25 cellular contexts compared by ENCODE assay signal in the genomic region with DNA sequence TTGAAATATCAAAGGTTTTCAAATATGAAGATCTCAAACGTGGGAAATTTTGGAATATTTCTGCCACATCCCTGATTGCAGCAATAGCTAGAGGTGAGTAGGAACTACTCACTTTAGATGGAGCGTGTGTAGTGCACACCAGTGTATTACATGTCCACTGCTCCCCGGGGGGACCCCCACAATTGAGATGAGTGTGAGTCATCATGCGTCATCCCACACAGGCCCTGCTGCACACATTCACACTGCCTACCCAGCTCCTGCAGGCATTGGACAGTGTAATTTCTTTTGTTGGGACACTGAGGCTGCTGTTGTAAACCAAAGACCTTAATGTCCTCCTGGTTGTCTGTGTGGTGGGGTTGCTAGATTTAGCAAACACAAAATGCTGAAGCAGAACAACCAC.
A peak's percentile ranks its signal among the peaks of the same experiment; 100 is the strongest.
DNase-seq lines count a peak whose midpoint lies in the region; ATAC-seq and TF ChIP-seq lines count a peak whose summit lies in the region.
"Had no signal": no experiment of that assay in that cellular context is flagged by ENCODE, and none has a peak within 500 bp of the region (broad histone marks: within the 10 kb centered on the region; RNA-seq: fewer than 3 reads in every experiment).

No MANE protein-coding gene starts in this region.

- H3K9me2 ChIP-seq in SK-N-SH, result no peaks in the 10 kb centered on the region

- H3K4me3 Mint-ChIP-seq in endodermal cell, result no peak overlapping the region
- H3K4me3 Mint-ChIP-seq: activated naive CD8-positive, alpha-beta T cell treated with anti-CD3 and anti-CD28 coated beads, Interleukin-2, amount 10 ng/mL, durations not matched to agents 7 days and 5 days; activated T-helper 1 cell treated with anti-CD3 and anti-CD28 coated beads, Interleukin-12 subunit alpha, Interleukin-12 subunit beta, Interleukin-2, Interleukin-4 antibody, amounts not matched to agents 30 ng/mL and 10 ng/mL and 1 ng/mL, durations not matched to agents 14 hours and 24 hours and 36 hours; mesothelial cell of epicardium; nephron progenitor cell had no signal

- H3K9me3 ChIP-seq in SK-N-SH, result 0 out of 2 replicates have a peak, but pooled peaks cover 8% of the 10 kb centered on the region
- H3K9me3 ChIP-seq in endodermal cell (ENCODE audit: control insufficient read depth, low read length), result peaks cover 10% of the 10 kb centered on the region
- H3K9me3 ChIP-seq: prostate gland had no signal

- POLR2A ChIA-PET in SK-N-SH (lab: Yijun Ruan, JAX), result no interaction called here

- no peak for ATAC-seq in GM21528 (IDR thresholded peaks at IDR 0.05; ENCODE audit: low FRiP score, unreplicated experiment)
- ATAC-seq: left colon had no signal

- TF ChIP-seq RAD21 in SK-N-SH (IDR thresholded peaks at IDR 0.05; ENCODE audit: low read length), result no peak

- TF ChIP-seq EP300 in SK-N-SH (IDR thresholded peaks at IDR 0.05; ENCODE audit: borderline replicate concordance in 1 of 2, low read depth in 1 of 2, low read length in 1 of 2), result no peak

- H3K27me3 Mint-ChIP-seq in endodermal cell (ENCODE audit: insufficient read depth), result no peaks in the 10 kb centered on the region

- TF ChIP-seq CTCF in SK-N-SH (IDR thresholded peaks at IDR 0.05), result no peak
- no peak for TF ChIP-seq CTCF in fibroblast of the aortic adventitia (IDR thresholded peaks at IDR 0.05; ENCODE audit: insufficient read depth, low read length)
- TF ChIP-seq CTCF in endodermal cell (conservative IDR thresholded peaks at IDR 0.05), result no peak

- DNase-seq in A172 (ENCODE audit: low spot score), result peak; percentile 62
- DNase-seq in EL, result peak; percentile 52
- DNase-seq in SK-N-SH, result no peak
- DNase-seq in fibroblast of the aortic adventitia (ENCODE audit: low read depth), result peak; percentile 70
- no peak for DNase-seq in endodermal cell
- DNase-seq in GDM1 (lab: John Stamatoyannopoulos, UW), result no peak
- DNase-seq in NCI-H2081 (lab: John Stamatoyannopoulos, UW), result no peak
- DNase-seq: activated naive CD8-positive, alpha-beta T cell treated with anti-CD3 and anti-CD28 coated beads, Interleukin-2, amount 10 ng/mL, durations not matched to agents 7 days and 5 days; dermis blood vessel endothelial cell; DND-41; Karpas-422; left colon; NCI-H1105 treated with DMSO at 0.1 percent for 48 hours; NCI-H2107; NCI-H524 treated with DMSO at 0.1 percent for 48 hours; nephron progenitor cell; SIG-M5; WERI-Rb-1 had no signal

- no peak overlapping the region for H3K27ac Mint-ChIP-seq in endodermal cell
- H3K27ac Mint-ChIP-seq: activated naive CD8-positive, alpha-beta T cell treated with anti-CD3 and anti-CD28 coated beads, Interleukin-2, amount 10 ng/mL, durations not matched to agents 7 days and 5 days; activated T-helper 1 cell treated with anti-CD3 and anti-CD28 coated beads, Interleukin-12 subunit alpha, Interleukin-12 subunit beta, Interleukin-2, Interleukin-4 antibody, amounts not matched to agents 30 ng/mL and 10 ng/mL and 1 ng/mL, durations not matched to agents 14 hours and 24 hours and 36 hours; mesothelial cell of epicardium; nephron progenitor cell had no signal

- H3K4me3 ChIP-seq in SK-N-SH (ENCODE audit: low read depth in 2 of 2, low read length in 1 of 2) (no peak overlapping the region), fibroblast of the aortic adventitia (ENCODE audit: low read depth, low read length) (no peak overlapping the region), endodermal cell (ENCODE audit: low read length) (no peak overlapping the region)
- H3K4me3 ChIP-seq: cardiac muscle cell, prostate gland, skin epidermis, thoracic aorta had no signal

- 62% methylated on average over 3 of the region's 4 CpGs for WGBS in SK-N-SH (ENCODE audit: low lambda C conversion rate)
- WGBS in endodermal cell (ENCODE audit: insufficient coverage in 1 of 2, insufficient read length in 1 of 2), 2 experiments, result 86 to 88% methylated on average over 4 of the region's 4 CpGs

- H3K4me2 ChIP-seq in SK-N-SH, result no peak overlapping the region

- no peak overlapping the region for H3K9ac ChIP-seq in SK-N-SH
- no peak overlapping the region for H3K9ac ChIP-seq in endodermal cell (ENCODE audit: extremely low read depth, low read length, poor library complexity, severe bottlenecking)

- no peaks in the 10 kb centered on the region for H3K36me3 Mint-ChIP-seq in endodermal cell (ENCODE audit: low read depth)
- H3K36me3 Mint-ChIP-seq: activated naive CD8-positive, alpha-beta T cell treated with anti-CD3 and anti-CD28 coated beads, Interleukin-2, amount 10 ng/mL, durations not matched to agents 7 days and 5 days had no signal

- H4K20me1 ChIP-seq in SK-N-SH (ENCODE audit: insufficient read depth), result no peaks in the 10 kb centered on the region

- no peaks in the 10 kb centered on the region for H3K4me1 Mint-ChIP-seq in endodermal cell

- no peaks in the 10 kb centered on the region for H3K79me2 ChIP-seq in SK-N-SH (ENCODE audit: insufficient read depth)

- H3K27me3 ChIP-seq in SK-N-SH (ENCODE audit: insufficient read depth), result no peaks in the 10 kb centered on the region
- no peaks in the 10 kb centered on the region for H3K27me3 ChIP-seq in endodermal cell (ENCODE audit: control insufficient read depth, insufficient read depth, low read length, poor library complexity, severe bottlenecking)

- H2AFZ ChIP-seq in SK-N-SH (ENCODE audit: low read depth), result no peak overlapping the region

- no peak overlapping the region for H3K27ac ChIP-seq in SK-N-SH (ENCODE audit: low read depth in 2 of 2, low read length in 1 of 2)
- no peak overlapping the region for H3K27ac ChIP-seq in endodermal cell (ENCODE audit: low read depth, low read length)
- H3K27ac ChIP-seq: cardiac muscle cell, prostate gland, skin epidermis, thoracic aorta, WERI-Rb-1 had no signal

- CTCF ChIA-PET in SK-N-SH (lab: Yijun Ruan, JAX), result interaction anchor here (1.2 kb wide), 1 partner anchor 180 kb away, joined by 3 read pairs; no protein-coding TSS in a partner anchor

- peaks cover 8% of the 10 kb centered on the region for H3K9me3 Mint-ChIP-seq in endodermal cell
- H3K9me3 Mint-ChIP-seq: activated T-helper 1 cell treated with anti-CD3 and anti-CD28 coated beads, Interleukin-12 subunit alpha, Interleukin-12 subunit beta, Interleukin-2, Interleukin-4 antibody, amounts not matched to agents 30 ng/mL and 10 ng/mL and 1 ng/mL, durations not matched to agents 14 hours and 24 hours and 36 hours had no signal

- no peaks in the 10 kb centered on the region for H3K36me3 ChIP-seq in SK-N-SH (replicated peaks in 1 of 2; ENCODE audit: control insufficient read depth in 1 of 2, insufficient read depth in 2 of 2, low read length in 1 of 2)
- no peaks in the 10 kb centered on the region for H3K36me3 ChIP-seq in endodermal cell (ENCODE audit: control insufficient read depth, insufficient read depth, low read length)
- H3K36me3 ChIP-seq: cardiac muscle cell, prostate gland, thoracic aorta, WERI-Rb-1 had no signal

- H3K4me1 ChIP-seq in SK-N-SH (ENCODE audit: control insufficient read depth in 1 of 2, insufficient read depth in 2 of 2, low read depth in 1 of 2, low read length in 1 of 2), result peaks cover 0 to 6% of the 10 kb centered on the region in 2 experiments; a peak in 1 of 4 replicates
- no peaks in the 10 kb centered on the region for H3K4me1 ChIP-seq in endodermal cell (ENCODE audit: control insufficient read depth, insufficient read depth, low read length)
- H3K4me1 ChIP-seq: prostate gland had no signal

- no peaks in the 10 kb centered on the region for H3F3A ChIP-seq in SK-N-SH (replicated peaks; ENCODE audit: insufficient read depth)

TF ChIP-seq in SK-N-SH, 30 proteins besides CTCF, POLR2A, EP300 and RAD21:
- TF ChIP-seq SMC3 (IDR thresholded peaks at IDR 0.05; ENCODE audit: low read depth, low read length) (no peak), FOSL2 (IDR thresholded peaks at IDR 0.05; ENCODE audit: borderline replicate concordance, low read depth) (peak; percentile 64), JUND (IDR thresholded peaks at IDR 0.05) (peak; percentile 20; the same call in 1 of the 2 replicates)

Comparison
In these comparisons a context has a peak if more than half of its experiments do, and no peak if none do; other contexts are left out.
1. DNase-seq: peak in A172 (single experiment), EL (single experiment) and fibroblast of the aortic adventitia (single experiment); none in SK-N-SH (single experiment), endodermal cell (single experiment), GDM1 (single experiment) and NCI-H2081 (0 of 2).